ENCODE assay signal across 8 cellular contexts in genomic region chr15:28191832-28192231, GRCh38.
A peak's percentile ranks its signal among the peaks of the same experiment; 100 is the strongest.
DNase-seq lines count a peak whose midpoint lies in the region; ATAC-seq, FAIRE-seq and TF ChIP-seq lines count a peak whose summit lies in the region.

No MANE protein-coding gene starts in this region.

- in situ Hi-C loops in KBM-7 (cut with MboI; ENCODE audit: low pct_unique_long_range_greater_than_20kb, low sequenced_read_pairs) = no loop called here

- peak; percentile 79 for FAIRE-seq in RCC 7860 (lab: Jason Lieb, UNC)

- H3K4me3 ChIP-seq in fibroblast of villous mesenchyme (ENCODE audit: low read depth, low read length) = no peak overlapping the region

- ATAC-seq in GM19452 (IDR thresholded peaks at IDR 0.05; ENCODE audit: unreplicated experiment) = no peak
- no peak for ATAC-seq in HG03196 (IDR thresholded peaks at IDR 0.05; ENCODE audit: unreplicated experiment)

- peak; percentile 67 for TF ChIP-seq CTCF in fibroblast of villous mesenchyme (IDR thresholded peaks at IDR 0.05; ENCODE audit: insufficient read depth, low read depth, low read length)

- DNase-seq in Ammon's horn (ENCODE audit: low spot score) (peak; percentile 87), RCC 7860 (ENCODE audit: low spot score) (peak; percentile 80), fibroblast of villous mesenchyme (ENCODE audit: low read depth) (peak; percentile 86), nucleus accumbens (lab: John Stamatoyannopoulos, UW) (peak in 47 of 56 donors; percentile 2 to 78 (median 39)), KBM-7 (no peak)
- DNase-seq in activated naive CD4-positive, alpha-beta T cell (lab: John Stamatoyannopoulos, UW) = no peak

Comparison
In these comparisons a context has a peak if more than half of its experiments do, and no peak if none do; other contexts are left out.
1. DNase-seq: peak in Ammon's horn (single experiment), RCC 7860 (single experiment), fibroblast of villous mesenchyme (single experiment) and nucleus accumbens (47 of 56); none in KBM-7 (single experiment) and activated naive CD4-positive, alpha-beta T cell (0 of 4).